ENCODE assay signal across 16 cellular contexts in the genomic region with DNA sequence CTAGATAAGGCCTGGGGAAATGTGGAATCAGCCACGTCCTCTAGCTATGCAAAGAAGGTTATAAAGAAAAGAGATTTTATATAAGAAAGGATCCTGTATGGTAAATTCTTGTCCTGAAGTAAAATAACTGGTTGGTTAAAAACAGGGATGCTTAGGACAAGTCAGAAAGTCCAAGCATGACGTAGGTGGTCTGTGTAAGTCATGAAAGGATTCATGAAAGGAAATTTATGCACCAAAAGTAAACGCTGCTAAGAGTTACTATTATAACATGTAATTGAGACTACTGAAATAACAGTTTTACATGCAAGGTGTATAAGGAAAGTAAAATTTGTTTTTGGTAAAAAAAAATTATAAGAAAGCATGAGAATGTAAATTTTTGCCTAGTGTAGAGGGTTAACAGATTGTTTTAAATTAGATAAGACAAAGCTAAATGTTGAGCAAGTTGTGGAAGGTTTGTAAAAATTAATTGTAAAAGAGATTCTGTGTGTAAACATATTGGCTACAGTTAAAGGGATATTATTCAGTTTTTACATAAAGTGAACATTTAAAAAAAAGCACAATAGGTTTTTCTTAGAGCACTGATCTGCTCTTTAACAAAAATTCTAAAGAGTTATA. TPM values are rescaled to one million over a fixed set of nuclear protein-coding genes. Genes with fewer than 3 reads are reported as not detected.
DNase-seq lines count a peak whose midpoint lies in the region; ATAC-seq, FAIRE-seq and TF ChIP-seq lines count a peak whose summit lies in the region.
"Had no signal": no experiment of that assay in that cellular context is flagged by ENCODE, and none has a peak within 500 bp of the region (broad histone marks: within the 10 kb centered on the region; RNA-seq: fewer than 3 reads in every experiment).

No MANE protein-coding gene starts in this region.

- no peak overlapping the region for H3K9ac ChIP-seq in HCT116 (ENCODE audit: low read length)

- POLR2A ChIA-PET in HCT116 (lab: Charles Lee) (no interaction called here), RWPE1 (lab: Yijun Ruan, JAX; ENCODE audit: low non-redundant PET) (no interaction called here)

- FAIRE-seq in RCC 7860 (lab: Jason Lieb, UNC): peak; percentile 43

- H2AFZ ChIP-seq in HCT116 (ENCODE audit: low read depth, low read length, poor library complexity, severe bottlenecking): no peak overlapping the region

- in situ Hi-C loops in Caki2 (cut with HindIII; ENCODE audit: low pct_unique_long_range_greater_than_20kb, low sequenced_read_pairs): no loop called here

- no peak for TF ChIP-seq POLR2A in HCT116 (IDR thresholded peaks at IDR 0.05; ENCODE audit: borderline replicate concordance, extremely low read depth, insufficient read depth, insufficient read length)

- H3K4me3 ChIP-seq in HCT116 (replicated peaks in 1 of 2; ENCODE audit: low read depth in 1 of 2, low read length in 2 of 2): no peak overlapping the region
- no peak overlapping the region for H3K4me3 ChIP-seq in fibroblast of villous mesenchyme (ENCODE audit: low read depth, low read length)
- H3K4me3 ChIP-seq: body of pancreas, heart left ventricle, left lung, skin epidermis, thoracic aorta had no signal

- H3K36me3 ChIP-seq in HCT116 (ENCODE audit: control insufficient read depth in 1 of 2, insufficient read depth in 2 of 2, low read length in 2 of 2): no peaks in the 10 kb centered on the region
- H3K36me3 ChIP-seq: heart left ventricle, thoracic aorta had no signal

- RAD21 ChIA-PET in HCT116 (lab: Charles Lee; ENCODE audit: low non-redundant PET in 1 of 2, low total read pairs in 2 of 2, uncharacterized antibody in 2 of 2, unreplicated experiment in 2 of 2): no interaction called here

- no TSS peak for BruUV-seq in HCT116 (replicated peaks; lab: Mats Ljungman, UMichigan)

- H3K4me2 ChIP-seq in HCT116 (ENCODE audit: low read length): no peak overlapping the region

- intact Hi-C loops in HCT116 (cut with micrococcal nuclease): no loop called here

- DNase-seq in Caki2 (ENCODE audit: low read depth) (peak; percentile 10), HCT116 (ENCODE audit: low read depth, low spot score) (peak; percentile 32), RCC 7860 (ENCODE audit: low spot score) (no peak), fibroblast of villous mesenchyme (ENCODE audit: low read depth) (peak; percentile 2), RWPE1 (ENCODE audit: low spot score) (no peak), GF-D8 (lab: John Stamatoyannopoulos, UW) (no peak), amygdala (lab: John Stamatoyannopoulos, UW) (no peak)
- DNase-seq: body of pancreas, COR-L47, heart left ventricle, left lung, T-cell had no signal

- ATAC-seq in HCT116 (no peak), GM21515 (IDR thresholded peaks at IDR 0.05; ENCODE audit: unreplicated experiment) (no peak)
- ATAC-seq: activated T-helper 17 cell treated with anti-CD3 and anti-CD28 coated beads, Interleukin-2, amount 50 U/mL, for 72 hours; body of pancreas; heart left ventricle; left lung; T-cell had no signal

- H3K4me1 ChIP-seq in HCT116 (ENCODE audit: control insufficient read depth in 1 of 2, insufficient read depth in 2 of 2, low read length in 2 of 2): no peaks in the 10 kb centered on the region
- H3K4me1 ChIP-seq: body of pancreas, heart left ventricle, left lung had no signal

- no peaks in the 10 kb centered on the region for H3K27me3 ChIP-seq in HCT116 (ENCODE audit: insufficient read depth, low read length)
- H3K27me3 ChIP-seq: body of pancreas, heart left ventricle, left lung had no signal

- no peaks in the 10 kb centered on the region for H3K9me2 ChIP-seq in HCT116 (ENCODE audit: insufficient read depth)

- H3K9me3 ChIP-seq in HCT116 (ENCODE audit: control insufficient read depth in 1 of 2, insufficient read depth in 1 of 2, low read depth in 1 of 2, low read length in 2 of 2): peaks cover 0 to 7% of the 10 kb centered on the region in 2 experiments; a peak in 2 of 4 replicates
- H3K9me3 ChIP-seq: thoracic aorta had no signal

- no peaks in the 10 kb centered on the region for H3K79me2 ChIP-seq in HCT116 (ENCODE audit: insufficient read depth, low read length)

- TF ChIP-seq RAD21 in HCT116 (IDR thresholded peaks at IDR 0.05; ENCODE audit: low read depth): no peak

- TF ChIP-seq CTCF in HCT116 (IDR thresholded peaks at IDR 0.05 in 2 of 3, conservative IDR thresholded peaks at IDR 0.05 in 1 of 3; ENCODE audit: borderline replicate concordance in 1 of 3, insufficient read depth in 1 of 3, low read depth in 2 of 3, low read length in 2 of 3) (no peak), fibroblast of villous mesenchyme (IDR thresholded peaks at IDR 0.05; ENCODE audit: insufficient read depth, low read depth, low read length) (no peak), RWPE1 (conservative IDR thresholded peaks at IDR 0.05; ENCODE audit: low read depth) (no peak)

- H4K20me1 ChIP-seq in HCT116 (ENCODE audit: insufficient read depth): no peaks in the 10 kb centered on the region

- H3K27ac ChIP-seq in HCT116 (ENCODE audit: low read depth, low read length): no peak overlapping the region
- H3K27ac ChIP-seq in RWPE1: no peak overlapping the region
- H3K27ac ChIP-seq: body of pancreas, heart left ventricle, left lung, skin epidermis, thoracic aorta had no signal

- CTCF ChIA-PET in HCT116 (lab: Charles Lee) (no interaction called here), RWPE1 (lab: Yijun Ruan, JAX) (interaction anchor here (0.6 kb wide), 1 partner anchor 19 kb away, joined by 3 read pairs; no protein-coding TSS in a partner anchor)

TF ChIP-seq in HCT116, 20 proteins besides CTCF, POLR2A, EP300 and RAD21:
- TF ChIP-seq CBX3 (IDR thresholded peaks at IDR 0.05; ENCODE audit: low read depth) (peak; percentile 51; the same call in 1 of the 2 replicates), EZH2 (IDR thresholded peaks at IDR 0.05) (no peak)

RNA-seq across cellular contexts. Expression of a gene that starts 43.9 kb away (rescaled TPM):
- total RNA-seq in Caki2 (2014; rRNA removed; shearing (Covaris generic); ENCODE audit: low replicate concordance): 32.2 and 50.0 TPM in 2 replicates
- total RNA-seq in HCT116 (2021; ENCODE audit: unreplicated experiment): 23.3 TPM
- 5.2 and 7.0 TPM in 2 replicates for polyA plus RNA-seq in HCT116 (2012)
- 32.8 and 34.5 TPM in 2 replicates for total RNA-seq in fibroblast of villous mesenchyme

Comparison
In these comparisons a context has a peak if more than half of its experiments do, and no peak if none do; other contexts are left out.
1. DNase-seq: peak in Caki2 (single experiment), HCT116 (single experiment) and fibroblast of villous mesenchyme (single experiment); none in RCC 7860 (single experiment), RWPE1 (single experiment), GF-D8 (single experiment) and amygdala (0 of 56).